ENCODE assay signal across 28 cellular contexts in the genomic region with DNA sequence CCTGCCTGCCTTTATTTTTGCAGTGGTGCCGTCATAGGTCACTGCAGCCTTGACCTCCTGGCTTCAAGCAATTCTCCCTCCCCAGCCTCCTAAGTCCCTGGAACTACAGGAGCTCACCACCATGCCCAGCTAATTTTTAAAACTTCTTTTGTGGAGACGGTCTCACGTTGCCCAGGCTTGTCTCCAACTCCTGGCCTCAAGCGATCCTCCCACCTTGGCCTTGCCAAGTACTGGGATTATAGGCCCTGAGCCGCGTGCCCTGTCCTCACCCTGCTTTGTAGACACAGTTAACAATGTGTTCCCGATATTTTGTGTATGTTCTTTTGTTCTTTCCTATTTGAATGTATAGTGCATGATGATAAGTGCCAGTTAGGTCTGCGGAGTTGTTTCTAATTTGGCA. TPM values are rescaled to one million over a fixed set of nuclear protein-coding genes. Genes with fewer than 3 reads are reported as not detected.
DNase-seq lines count a peak whose midpoint lies in the region; ATAC-seq, FAIRE-seq and TF ChIP-seq lines count a peak whose summit lies in the region.
"Had no signal": no experiment of that assay in that cellular context is flagged by ENCODE, and none has a peak within 500 bp of the region (broad histone marks: within the 10 kb centered on the region; RNA-seq: fewer than 3 reads in every experiment).

No MANE protein-coding gene starts in this region.

- ATAC-seq in thoracic aorta (ENCODE audit: insufficient number of reproducible peaks, low FRiP score, low read depth) (no peak), GM21825 (IDR thresholded peaks at IDR 0.05; ENCODE audit: unreplicated experiment) (no peak)
- ATAC-seq: foreskin keratinocyte, PC-3 had no signal

- CTCF ChIA-PET in MCF 10A (lab: Yijun Ruan, JAX) = interaction anchor here (0.5 to 1.5 kb wide), 7 partner anchors 10 to 1751 kb away, joined by 3 to 9 read pairs (median 3); a partner anchor contains a TSS
- CTCF ChIA-PET in RWPE1 (lab: Yijun Ruan, JAX) = no interaction called here

- no peak overlapping the region for H3K9ac ChIP-seq in keratinocyte (ENCODE audit: control insufficient read depth, extremely low read depth, insufficient read depth, low read length)
- H3K9ac ChIP-seq: BLaER1 had no signal

- WGBS in spleen, 5 donors = 90 to 96% (median 93%) methylated on average over 8 of the region's 8 CpGs

- peaks cover 8% of the 10 kb centered on the region for H3K4me1 Mint-ChIP-seq in MCF 10A (ENCODE audit: insufficient read depth, unreplicated experiment)
- H3K4me1 Mint-ChIP-seq: IgD-negative memory B cell had no signal

- intact Hi-C loops in MCF 10A (cut with micrococcal nuclease) (no loop called here), breast epithelium (cut with DNase I; ENCODE audit: low total_unique reads) (no loop called here), spleen (cut with DNase I; ENCODE audit: low total_unique reads) (no loop called here)

- TF ChIP-seq CTCF in MCF 10A (IDR thresholded peaks at IDR 0.05; ENCODE audit: unreplicated experiment) (no peak), breast epithelium (IDR thresholded peaks at IDR 0.05) (no peak), RWPE1 (conservative IDR thresholded peaks at IDR 0.05; ENCODE audit: low read depth) (no peak), keratinocyte (optimal IDR thresholded peaks at IDR 0.05 in 1 of 3, IDR thresholded peaks at IDR 0.05 in 1 of 3, conservative IDR thresholded peaks at IDR 0.05 in 1 of 3; ENCODE audit: extremely low read depth in 1 of 3, insufficient read depth in 2 of 3, low read length in 3 of 3) (no peak), thoracic aorta (IDR thresholded peaks at IDR 0.05) (no peak), spleen (IDR thresholded peaks at IDR 0.05 in 8 of 11, conservative IDR thresholded peaks at IDR 0.05 in 3 of 11) (no peak)

- TF ChIP-seq POLR2A in breast epithelium (IDR thresholded peaks at IDR 0.05) = no peak
- no peak for TF ChIP-seq POLR2A in spleen (IDR thresholded peaks at IDR 0.05)

- H3K27me3 Mint-ChIP-seq in MCF 10A (ENCODE audit: insufficient read depth, unreplicated experiment) = no peaks in the 10 kb centered on the region
- H3K27me3 Mint-ChIP-seq: IgD-negative memory B cell; stimulated activated naive CD8-positive, alpha-beta T cell treated with anti-CD3 and anti-CD28 coated beads, Interleukin-15, Interleukin-2, amounts not matched to agents 100 ng/mL and 50 ng/mL, for 24 hours had no signal

- H3K4me2 ChIP-seq in keratinocyte (ENCODE audit: control insufficient read depth, extremely low read depth, insufficient read depth, low read depth, low read length) = no peak overlapping the region
- H3K4me2 ChIP-seq: BLaER1 had no signal

- H3K9me3 Mint-ChIP-seq in MCF 10A (ENCODE audit: unreplicated experiment) = no peaks in the 10 kb centered on the region
- H3K9me3 Mint-ChIP-seq: IgD-negative memory B cell; stimulated activated naive CD8-positive, alpha-beta T cell treated with anti-CD3 and anti-CD28 coated beads, Interleukin-15, Interleukin-2, amounts not matched to agents 100 ng/mL and 50 ng/mL, for 24 hours had no signal

- peak overlapping the region; percentile 51 for H3K27ac Mint-ChIP-seq in MCF 10A (ENCODE audit: low read depth, unreplicated experiment)

- H4K20me1 ChIP-seq in keratinocyte (ENCODE audit: control insufficient read depth, extremely low read depth, insufficient read depth, low read length) = peaks cover 3% of the 10 kb centered on the region

- H3K9me3 ChIP-seq in breast epithelium = no peaks in the 10 kb centered on the region
- no peaks in the 10 kb centered on the region for H3K9me3 ChIP-seq in keratinocyte (ENCODE audit: control insufficient read depth, low read depth, low read length)
- H3K9me3 ChIP-seq in thoracic aorta = no peaks in the 10 kb centered on the region
- H3K9me3 ChIP-seq in spleen = no peaks in the 10 kb centered on the region
- H3K9me3 ChIP-seq: BLaER1, esophagus muscularis mucosa, tibial nerve had no signal

- BruUV-seq in MCF 10A (replicated peaks; lab: Mats Ljungman, UMichigan) = no TSS peak

- H3K79me2 ChIP-seq in keratinocyte (ENCODE audit: control insufficient read depth, insufficient read depth, low read length) = no peaks in the 10 kb centered on the region

- H3K36me3 ChIP-seq in breast epithelium (no peaks in the 10 kb centered on the region), keratinocyte (ENCODE audit: control insufficient read depth in 2 of 2, extremely low read depth in 1 of 2, insufficient read depth in 2 of 2, low read length in 2 of 2) (peaks cover 7 to 12% of the 10 kb centered on the region in 2 experiments), thoracic aorta (peaks cover 27% of the 10 kb centered on the region), spleen (peaks cover 0 to 72% (median 57%) of the 10 kb centered on the region in 6 donors)

- no peak overlapping the region for H3K4me3 Mint-ChIP-seq in MCF 10A (ENCODE audit: unreplicated experiment)
- H3K4me3 Mint-ChIP-seq: IgD-negative memory B cell; stimulated activated naive CD8-positive, alpha-beta T cell treated with anti-CD3 and anti-CD28 coated beads, Interleukin-15, Interleukin-2, amounts not matched to agents 100 ng/mL and 50 ng/mL, for 24 hours had no signal

- peaks cover 66% of the 10 kb centered on the region for H3K36me3 Mint-ChIP-seq in MCF 10A (ENCODE audit: insufficient read depth, unreplicated experiment)

- H2AFZ ChIP-seq in keratinocyte (ENCODE audit: control insufficient read depth, low read length) = no peak overlapping the region

- dilution Hi-C loops in keratinocyte (cut with MboI; ENCODE audit: extremely low pct_ligation_motif_present, low sequenced_read_pairs) = no loop called here

- H3K4me1 ChIP-seq in breast epithelium (no peaks in the 10 kb centered on the region), keratinocyte (ENCODE audit: control insufficient read depth, extremely low read depth, insufficient read depth, low read length) (peaks cover 15% of the 10 kb centered on the region), thoracic aorta (ENCODE audit: control insufficient read depth in 1 of 2, low read depth in 2 of 2) (peaks cover 18 to 34% of the 10 kb centered on the region in 2 donors), spleen (peaks cover 0 to 10% (median 0%) of the 10 kb centered on the region in 6 donors)
- H3K4me1 ChIP-seq: BLaER1, foreskin keratinocyte had no signal

- peak; percentile 41 for FAIRE-seq in keratinocyte (lab: Jason Lieb, UNC)
- FAIRE-seq: G401.6 had no signal

- no peak overlapping the region for H3K4me3 ChIP-seq in breast epithelium
- H3K4me3 ChIP-seq in keratinocyte (ENCODE audit: control insufficient read depth in 2 of 3, extremely low read depth in 1 of 3, insufficient read depth in 2 of 3, low read depth in 1 of 3, low read length in 3 of 3) = no peak overlapping the region
- H3K4me3 ChIP-seq in thoracic aorta = no peak overlapping the region
- no peak overlapping the region for H3K4me3 ChIP-seq in spleen
- H3K4me3 ChIP-seq: BLaER1, coronary artery, esophagus muscularis mucosa, tibial nerve had no signal

- POLR2A ChIA-PET in MCF 10A (lab: Yijun Ruan, JAX) = interaction anchor here (0.6 to 1.3 kb wide), 3 partner anchors 17 to 45 kb away, joined by 3 to 4 read pairs (median 3); no protein-coding TSS in a partner anchor
- POLR2A ChIA-PET in RWPE1 (lab: Yijun Ruan, JAX; ENCODE audit: low non-redundant PET) = no interaction called here

- DNase-seq in MCF 10A (ENCODE audit: unreplicated experiment) (no peak), breast epithelium (ENCODE audit: low spot score in 2 of 2) (no peak), RWPE1 (ENCODE audit: low spot score) (no peak), keratinocyte (ENCODE audit: low read depth, low spot score) (no peak), thoracic aorta (ENCODE audit: low spot score) (no peak), spleen (no peak)
- DNase-seq: activated CD4-positive, alpha-beta T cell treated with anti-CD3 and anti-CD28 coated beads, Interleukin-2, amount 50 U/mL, for 4 hours; activated effector memory CD4-positive, alpha-beta T cell treated with anti-CD3 and anti-CD28 coated beads, Interleukin-2, amount 50 U/mL, for 16 hours; COR-L47; H7; mesenchymal stem cell; NCI-H1092; NCI-H1694 treated with DMSO at 0.1 percent for 48 hours; NCI-H510A treated with DMSO at 0.1 percent for 48 hours; NK-92 treated with Interleukin-12 subunit alpha and Interleukin-12 subunit beta, amount 100 ng/mL, for 24 hours; PC-3; SIG-M5; T-helper 9 cell; WERI-Rb-1 had no signal

- no peaks in the 10 kb centered on the region for H3K9me1 ChIP-seq in keratinocyte (ENCODE audit: control insufficient read depth, extremely low read depth, insufficient read depth, low read length)

- H3K27ac ChIP-seq in breast epithelium = no peak overlapping the region
- H3K27ac ChIP-seq in RWPE1 = peak overlapping the region; percentile 67
- no peak overlapping the region for H3K27ac ChIP-seq in keratinocyte (ENCODE audit: control insufficient read depth, insufficient read depth, low read length)
- H3K27ac ChIP-seq in thoracic aorta = peak overlapping the region; percentile 30 to 40
- no peak overlapping the region for H3K27ac ChIP-seq in spleen
- H3K27ac ChIP-seq: BLaER1, esophagus muscularis mucosa, foreskin keratinocyte, tibial nerve, WERI-Rb-1 had no signal

- H3K27me3 ChIP-seq in breast epithelium = no peaks in the 10 kb centered on the region
- H3K27me3 ChIP-seq in keratinocyte (ENCODE audit: control insufficient read depth, extremely low read depth, insufficient read depth, low read length) = no peaks in the 10 kb centered on the region
- no peaks in the 10 kb centered on the region for H3K27me3 ChIP-seq in thoracic aorta (replicated peaks; ENCODE audit: insufficient read depth)
- H3K27me3 ChIP-seq in spleen (replicated peaks in 1 of 7) = no peaks in the 10 kb centered on the region
- H3K27me3 ChIP-seq: BLaER1, esophagus muscularis mucosa, foreskin keratinocyte, tibial nerve had no signal

RNA-seq across cellular contexts. Expression of a gene that starts 9.7 kb away (rescaled TPM):
- total RNA-seq in MCF 10A (2022) (15.9 and 22.6 TPM in 2 replicates), breast epithelium (10 to 100 TPM; 11.9 to 20.6 (median 14.9) TPM), thoracic aorta (100 to 1,000 TPM; 110 to 175 TPM), spleen (10 to 100 TPM in 3 of 7 donors, 1 to 10 TPM in 4; 3.1 to 14.1 (median 8.9) TPM)
- polyA plus RNA-seq in keratinocyte (13.2 to 17.7 TPM (median 14.5 TPM) in 3 replicates), spleen (1 to 10 TPM in 2 of 3 donors, under 1 TPM in 1; 0.78 to 3.8 (median 2.6) TPM)
- polyA plus RNA-seq in keratinocyte (2011; ENCODE audit: low read depth) = 2.5 TPM
- polyA plus RNA-seq in keratinocyte (2011; cell fraction: cytosol; rRNA removed) = 8.6 and 11.0 TPM in 2 replicates
- polyA plus RNA-seq in keratinocyte (2011; cell fraction: nucleus; rRNA removed) = 9.4 and 13.4 TPM in 2 replicates
- polyA plus RNA-seq in keratinocyte (2012; ENCODE audit: low replicate concordance) = 10.1 and 17.9 TPM in 2 replicates
- 27.2 to 30.3 TPM (median 29.4 TPM) in 3 replicates for polyA minus RNA-seq in keratinocyte
- 12.1 TPM for polyA minus RNA-seq in keratinocyte (2011; cell fraction: cytosol; rRNA and poly(A)+ RNA removed)
- 5.2 and 8.6 TPM in 2 replicates for polyA minus RNA-seq in keratinocyte (2011; cell fraction: nucleus; rRNA and poly(A)+ RNA removed)
- polyA plus RNA-seq: IgD-negative memory B cell had no signal

RNA-seq across cellular contexts. Expression of a gene that starts 43.7 kb away (rescaled TPM):
- 118 and 126 TPM in 2 replicates for total RNA-seq in MCF 10A (2022)
- total RNA-seq in breast epithelium = 100 to 1,000 TPM; 105 to 176 (median 127) TPM
- polyA plus RNA-seq in keratinocyte = 85.1 to 161 TPM (median 89.7 TPM) in 3 replicates
- 184 TPM for polyA plus RNA-seq in keratinocyte (2011; ENCODE audit: low read depth)
- 73.9 and 118 TPM in 2 replicates for polyA plus RNA-seq in keratinocyte (2011; cell fraction: cytosol; rRNA removed)
- polyA plus RNA-seq in keratinocyte (2011; cell fraction: nucleus; rRNA removed) = 54.9 and 57.6 TPM in 2 replicates
- polyA plus RNA-seq in keratinocyte (2012; ENCODE audit: low replicate concordance) = 76.0 and 87.3 TPM in 2 replicates
- polyA minus RNA-seq in keratinocyte = 23.3 to 138 TPM (median 90.8 TPM) in 3 replicates
- 58.1 TPM for polyA minus RNA-seq in keratinocyte (2011; cell fraction: cytosol; rRNA and poly(A)+ RNA removed)
- 28.9 and 56.5 TPM in 2 replicates for polyA minus RNA-seq in keratinocyte (2011; cell fraction: nucleus; rRNA and poly(A)+ RNA removed)
- 100 to 1,000 TPM; 105 to 107 TPM for total RNA-seq in thoracic aorta
- total RNA-seq in spleen = 10 to 100 TPM; 55.2 to 71.9 (median 63.0) TPM
- polyA plus RNA-seq in spleen = 10 to 100 TPM; 44.6 to 67.5 (median 62.2) TPM

Comparison
In these comparisons a context has a peak if more than half of its experiments do, and no peak if none do; other contexts are left out.
1. H3K27ac ChIP-seq: peak in RWPE1 (single experiment) and thoracic aorta (2 of 2); none in breast epithelium (0 of 2), keratinocyte (single experiment) and spleen (0 of 8).